ENCODE assay signal across 21 cellular contexts in genomic region chr11:65394125-65394536, GRCh38. TPM values are rescaled to one million over a fixed set of nuclear protein-coding genes. Genes with fewer than 3 reads are reported as not detected.
DNase-seq lines count a peak whose midpoint lies in the region; ATAC-seq, FAIRE-seq and TF ChIP-seq lines count a peak whose summit lies in the region.
"Had no signal": no experiment of that assay in that cellular context is flagged by ENCODE, and none has a peak within 500 bp of the region (broad histone marks: within the 10 kb centered on the region; RNA-seq: fewer than 3 reads in every experiment).

No MANE protein-coding gene starts in this region.

- peaks cover 12% of the 10 kb centered on the region for H3K36me3 Mint-ChIP-seq in chondrocyte (ENCODE audit: low read depth)

- no peak overlapping the region for H2AFZ ChIP-seq in HepG2 (ENCODE audit: low read length)

- no peaks in the 10 kb centered on the region for H3K27me3 ChIP-seq in RWPE2 (ENCODE audit: insufficient read depth, poor library complexity, severe bottlenecking)
- no peaks in the 10 kb centered on the region for H3K27me3 ChIP-seq in sigmoid colon
- no peaks in the 10 kb centered on the region for H3K27me3 ChIP-seq in HepG2 (ENCODE audit: control insufficient read depth in 1 of 2, insufficient read depth in 2 of 2, low read length in 2 of 2)
- H3K27me3 ChIP-seq: BLaER1 treated with 17β-estradiol and CSF1 and Interleukin-3, amounts not matched to agents 10 nM and 100 nM had no signal

- H3K27me3 Mint-ChIP-seq in chondrocyte (ENCODE audit: low read depth): no peaks in the 10 kb centered on the region
- H3K27me3 Mint-ChIP-seq: B cell, IgD-negative memory B cell had no signal

- no peak for TF ChIP-seq RAD21 in HepG2 (CRISPR knock-in tag; IDR thresholded peaks at IDR 0.05)

- 96 to 97% methylated on average over 20 of the region's 20 CpGs for WGBS in sigmoid colon, 2 donors
- WGBS in HepG2 (ENCODE audit: low lambda C conversion rate): over 99% methylated on average over 14 of the region's 20 CpGs

- H3K27ac ChIP-seq in HEK293 (ENCODE audit: extremely low read depth, low read depth, low read length) (no peak overlapping the region), RWPE2 (ENCODE audit: poor library complexity, severe bottlenecking) (no peak overlapping the region), sigmoid colon (no peak overlapping the region), HepG2 (ENCODE audit: extremely low read length, insufficient read depth, low read length) (no peak overlapping the region)
- H3K27ac ChIP-seq: HL-60 had no signal

- TF ChIP-seq CTCF in HEK293 (tag by site-specific recombination; IDR thresholded peaks at IDR 0.05) (no peak), RWPE2 (IDR thresholded peaks at IDR 0.05; ENCODE audit: poor library complexity, severe bottlenecking) (no peak), chondrocyte (IDR thresholded peaks at IDR 0.05) (no peak), sigmoid colon (IDR thresholded peaks at IDR 0.05) (no peak), HepG2 (CRISPR knock-in tag; IDR thresholded peaks at IDR 0.05) (no peak)

- CTCF ChIA-PET in HEK293 (lab: Yijun Ruan, JAX) (no interaction called here), HepG2 (lab: Yijun Ruan, JAX; ENCODE audit: low intra/inter-chr PET ratio, low total read pairs) (no interaction called here)

- H3K4me3 Mint-ChIP-seq in chondrocyte (ENCODE audit: unreplicated experiment): no peak overlapping the region
- H3K4me3 Mint-ChIP-seq: B cell; CD8-positive, alpha-beta T cell; IgD-negative memory B cell had no signal

- in situ Hi-C loops in HepG2 (cut with HindIII; ENCODE audit: extremely low pct_ligation_motif_present, low pct_unique_long_range_greater_than_20kb): no loop called here

- DNase-seq in RWPE2 (ENCODE audit: low spot score): peak; percentile 60
- peak; percentile 92 for DNase-seq in chondrocyte (ENCODE audit: low spot score)
- DNase-seq in sigmoid colon: peak; percentile 63
- DNase-seq in Ammon's horn (ENCODE audit: low spot score): no peak
- no peak for DNase-seq in HepG2 (ENCODE audit: low spot score)
- DNase-seq: Calu3, DMS79 treated with DMSO at 0.1 percent for 48 hours, GF-D8, GOT3, KG1 had no signal

- H3K4me3 ChIP-seq in HEK293 (ENCODE audit: low read depth, low read length): no peak overlapping the region
- no peak overlapping the region for H3K4me3 ChIP-seq in RWPE2 (ENCODE audit: severe bottlenecking)
- H3K4me3 ChIP-seq in sigmoid colon: no peak overlapping the region
- no peak overlapping the region for H3K4me3 ChIP-seq in HepG2 (replicated peaks in 1 of 3; ENCODE audit: insufficient read depth in 1 of 3, low read depth in 2 of 3, low read length in 3 of 3)
- H3K4me3 ChIP-seq: BLaER1 treated with 17β-estradiol and CSF1 and Interleukin-3, amounts not matched to agents 10 nM and 100 nM; GM12878; HAP-1 had no signal

- H4K20me1 ChIP-seq in HepG2 (ENCODE audit: insufficient read depth, low read length): no peaks in the 10 kb centered on the region

- H3K36me3 ChIP-seq in HEK293 (ENCODE audit: control insufficient read depth in 2 of 2, insufficient read depth in 1 of 2, low read length in 2 of 2) (peaks cover 0 to 72% of the 10 kb centered on the region in 2 experiments; a peak in 1 of 3 replicates), RWPE2 (ENCODE audit: low read depth) (peaks cover 36% of the 10 kb centered on the region), sigmoid colon (peaks cover 0 to 57% (median 22%) of the 10 kb centered on the region in 4 donors), HepG2 (replicated peaks in 1 of 2; ENCODE audit: control insufficient read depth in 1 of 2, insufficient read depth in 2 of 2, low read length in 2 of 2) (peaks cover 12 to 21% of the 10 kb centered on the region in 2 experiments; a peak in 3 of 5 replicates)

- POLR2A ChIA-PET in HEK293 (lab: Yijun Ruan, JAX) (interaction anchor here (1.3 kb wide), 1 partner anchor 105 kb away, joined by 3 read pairs; the partner anchor contains the start of gene MALAT1), HepG2 (lab: Yijun Ruan, JAX) (interaction anchor here (1.8 to 16.8 kb wide), 2 partner anchors 23 to 26 kb away, joined by 4 to 433 read pairs; partner anchors contain the start of gene NEAT1)

- no peak overlapping the region for H3K27ac Mint-ChIP-seq in chondrocyte (ENCODE audit: unreplicated experiment)
- H3K27ac Mint-ChIP-seq: B cell; CD8-positive, alpha-beta T cell; IgD-negative memory B cell had no signal

- no TSS peak for BruUV-seq in HepG2 (replicated peaks; lab: Mats Ljungman, UMichigan)

- ATAC-seq in RWPE2 (ENCODE audit: low read depth) (no peak), HG02870 (IDR thresholded peaks at IDR 0.05; ENCODE audit: unreplicated experiment) (no peak), HepG2 (no peak), SK-N-SH treated with all-trans-retinoic acid at 6 μM for 48 hours (no peak)
- ATAC-seq: CD8-positive, alpha-beta T cell; GM12878 had no signal

- intact Hi-C loops in sigmoid colon (cut with DNase I) (no loop called here), HepG2 (cut with micrococcal nuclease; ENCODE audit: unreplicated experiment) (no loop called here)

- H3K9me3 Mint-ChIP-seq in chondrocyte (ENCODE audit: low read depth): no peaks in the 10 kb centered on the region
- H3K9me3 Mint-ChIP-seq: CD8-positive, alpha-beta T cell; IgD-negative memory B cell had no signal

- H3K9me3 ChIP-seq in HEK293 (ENCODE audit: control insufficient read depth, insufficient read depth, low read depth, low read length): no peaks in the 10 kb centered on the region
- no peaks in the 10 kb centered on the region for H3K9me3 ChIP-seq in RWPE2 (ENCODE audit: severe bottlenecking)
- H3K9me3 ChIP-seq in sigmoid colon: no peaks in the 10 kb centered on the region
- no peaks in the 10 kb centered on the region for H3K9me3 ChIP-seq in HepG2 (ENCODE audit: low read length)
- H3K9me3 ChIP-seq: BLaER1 treated with 17β-estradiol and CSF1 and Interleukin-3, amounts not matched to agents 10 nM and 100 nM; HAP-1 had no signal

- H3K4me2 ChIP-seq in HepG2 (ENCODE audit: low read depth, low read length): no peak overlapping the region
- H3K4me2 ChIP-seq: BLaER1 treated with 17β-estradiol and CSF1 and Interleukin-3, amounts not matched to agents 10 nM and 100 nM had no signal

- H3K9ac ChIP-seq in HepG2 (ENCODE audit: insufficient read depth, low read depth, low read length): no peak overlapping the region

- H3K4me1 ChIP-seq in HEK293 (ENCODE audit: control insufficient read depth, insufficient read depth, low read length) (no peaks in the 10 kb centered on the region), RWPE2 (ENCODE audit: insufficient read depth, poor library complexity, severe bottlenecking) (peaks cover 4% of the 10 kb centered on the region), sigmoid colon (peaks cover 0 to 30% (median 24%) of the 10 kb centered on the region in 4 donors), HepG2 (ENCODE audit: insufficient read depth, low read length) (peaks cover 2% of the 10 kb centered on the region; the same call in 1 of the 2 replicates)
- H3K4me1 ChIP-seq: HAP-1 had no signal

- TF ChIP-seq EP300 in sigmoid colon (IDR thresholded peaks at IDR 0.05) (no peak), HepG2 (IDR thresholded peaks at IDR 0.05; ENCODE audit: low read depth in 2 of 2, low read length in 2 of 2) (no peak), HepG2 (CRISPR knock-in tag; IDR thresholded peaks at IDR 0.05; ENCODE audit: borderline replicate concordance) (no peak)

- H3K4me1 Mint-ChIP-seq in chondrocyte (ENCODE audit: low read depth): peaks cover 25% of the 10 kb centered on the region

- no peak for FAIRE-seq in HepG2 (lab: Jason Lieb, UNC)
- FAIRE-seq: A204.1, GM12878 had no signal

- TF ChIP-seq POLR2A in sigmoid colon (IDR thresholded peaks at IDR 0.05) (no peak), HepG2 (IDR thresholded peaks at IDR 0.05; ENCODE audit: insufficient read depth in 1 of 2, low read depth in 2 of 2, low read length in 2 of 2) (no peak)

- H3K79me2 ChIP-seq in HepG2 (ENCODE audit: insufficient read depth, low read length): no peaks in the 10 kb centered on the region

RNA-seq across cellular contexts. Expression of gene FRMD8, which starts 7.7 kb away (rescaled TPM):
- 43.6 to 49.6 TPM (median 45.5 TPM) in 3 replicates for total RNA-seq in chondrocyte
- 10 to 100 TPM; 10.7 to 27.5 (median 15.6) TPM for total RNA-seq in sigmoid colon
- polyA plus RNA-seq in sigmoid colon: 10 to 100 TPM; 21.6 to 29.0 (median 25.2) TPM
- total RNA-seq in HepG2 (2016; rRNA removed; fragmentation: Illumina TruSeq; extraction: Trizol): 18.0 and 20.6 TPM in 2 replicates
- 2.2 and 2.9 TPM in 2 replicates for total RNA-seq in HepG2 (2016; cell fraction: cytosol; rRNA removed; fragmentation: Illumina TruSeq; extraction: Trizol; ENCODE audit: low read depth)
- 17.5 and 22.6 TPM in 2 replicates for total RNA-seq in HepG2 (2016; cell fraction: insoluble cytoplasmic fraction; rRNA removed; fragmentation: Illumina TruSeq; extraction: Trizol)
- 5.3 and 6.3 TPM in 2 replicates for total RNA-seq in HepG2 (2016; cell fraction: membrane; rRNA removed; fragmentation: Illumina TruSeq; extraction: Trizol)
- total RNA-seq in HepG2 (2016; cell fraction: nucleus; rRNA removed; fragmentation: Illumina TruSeq; extraction: Trizol): 12.4 and 14.6 TPM in 2 replicates
- polyA plus RNA-seq in HepG2 (2011; rRNA removed): 5.8 and 9.4 TPM in 2 replicates
- 5.9 and 6.7 TPM in 2 replicates for polyA plus RNA-seq in HepG2 (2011; cell fraction: cytosol; rRNA removed)
- polyA plus RNA-seq in HepG2 (2011; cell fraction: nucleus; rRNA removed): 26.7 and 32.6 TPM in 2 replicates
- 3.5 and 5.2 TPM in 2 replicates for polyA plus RNA-seq in HepG2 (2012)
- polyA plus RNA-seq in HepG2 (2016; cell fraction: cytosol; fragmentation: Illumina TruSeq; extraction: Trizol; ENCODE audit: low read depth): 2.5 and 2.6 TPM in 2 replicates
- polyA plus RNA-seq in HepG2 (2016; cell fraction: insoluble cytoplasmic fraction; fragmentation: Illumina TruSeq; extraction: Trizol; ENCODE audit: low read depth): 13.5 and 17.1 TPM in 2 replicates
- polyA plus RNA-seq in HepG2 (2016; cell fraction: membrane; fragmentation: Illumina TruSeq; extraction: Trizol; ENCODE audit: low read depth): 2.8 and 3.8 TPM in 2 replicates
- 21.4 and 24.7 TPM in 2 replicates for polyA plus RNA-seq in HepG2 (2016; cell fraction: nucleus; fragmentation: Illumina TruSeq; extraction: Trizol; ENCODE audit: insufficient read depth, low read depth)
- polyA minus RNA-seq in HepG2 (2011; rRNA and poly(A)+ RNA removed; ENCODE audit: low replicate concordance): 22.3 and 24.3 TPM in 2 replicates
- 5.4 and 6.2 TPM in 2 replicates for polyA minus RNA-seq in HepG2 (2011; cell fraction: cytosol; rRNA and poly(A)+ RNA removed)
- polyA minus RNA-seq in HepG2 (2011; cell fraction: nucleus; rRNA and poly(A)+ RNA removed): 6.2 and 11.8 TPM in 2 replicates

RNA-seq across cellular contexts. Expression of gene SLC25A45, which starts 11.7 kb away (rescaled TPM):
- total RNA-seq in chondrocyte: 11.7 to 14.4 TPM (median 13.1 TPM) in 3 replicates
- total RNA-seq in sigmoid colon: 1 to 10 TPM; 2.5 to 8.9 (median 6.0) TPM
- polyA plus RNA-seq in sigmoid colon: 10 to 100 TPM in 1 of 3 donors, 1 to 10 TPM in 2; 1.2 to 12.8 (median 2.5) TPM
- 2.1 and 3.4 TPM in 2 replicates for total RNA-seq in HepG2 (2016; rRNA removed; fragmentation: Illumina TruSeq; extraction: Trizol)
- 0.79 and 1.0 TPM in 2 replicates for total RNA-seq in HepG2 (2016; cell fraction: cytosol; rRNA removed; fragmentation: Illumina TruSeq; extraction: Trizol; ENCODE audit: low read depth)
- total RNA-seq in HepG2 (2016; cell fraction: insoluble cytoplasmic fraction; rRNA removed; fragmentation: Illumina TruSeq; extraction: Trizol): 1.9 TPM in 2 replicates
- total RNA-seq in HepG2 (2016; cell fraction: membrane; rRNA removed; fragmentation: Illumina TruSeq; extraction: Trizol): 1.5 and 2.2 TPM in 2 replicates
- total RNA-seq in HepG2 (2016; cell fraction: nucleus; rRNA removed; fragmentation: Illumina TruSeq; extraction: Trizol): 1.3 and 3.5 TPM in 2 replicates
- polyA plus RNA-seq in HepG2 (2011; rRNA removed): 1.2 and 1.9 TPM in 2 replicates
- 0.95 and 0.99 TPM in 2 replicates for polyA plus RNA-seq in HepG2 (2011; cell fraction: cytosol; rRNA removed)
- 5.9 and 6.0 TPM in 2 replicates for polyA plus RNA-seq in HepG2 (2011; cell fraction: nucleus; rRNA removed)
- 2.0 and 4.1 TPM in 2 replicates for polyA plus RNA-seq in HepG2 (2012)
- polyA plus RNA-seq in HepG2 (2016; cell fraction: cytosol; fragmentation: Illumina TruSeq; extraction: Trizol; ENCODE audit: low read depth): 0.45 and 0.70 TPM in 2 replicates
- 1.3 and 1.6 TPM in 2 replicates for polyA plus RNA-seq in HepG2 (2016; cell fraction: insoluble cytoplasmic fraction; fragmentation: Illumina TruSeq; extraction: Trizol; ENCODE audit: low read depth)
- polyA plus RNA-seq in HepG2 (2016; cell fraction: membrane; fragmentation: Illumina TruSeq; extraction: Trizol; ENCODE audit: low read depth): 1.4 and 1.5 TPM in 2 replicates
- 5.6 and 8.8 TPM in 2 replicates for polyA plus RNA-seq in HepG2 (2016; cell fraction: nucleus; fragmentation: Illumina TruSeq; extraction: Trizol; ENCODE audit: insufficient read depth, low read depth)
- polyA minus RNA-seq in HepG2 (2011; rRNA and poly(A)+ RNA removed; ENCODE audit: low replicate concordance): 1.9 and 7.2 TPM in 2 replicates
- 1.4 and 2.5 TPM in 2 replicates for polyA minus RNA-seq in HepG2 (2011; cell fraction: cytosol; rRNA and poly(A)+ RNA removed)
- 1.4 and 2.4 TPM in 2 replicates for polyA minus RNA-seq in HepG2 (2011; cell fraction: nucleus; rRNA and poly(A)+ RNA removed)

RNA-seq across cellular contexts. Expression of gene NEAT1, which starts 28.5 kb away (rescaled TPM):
- total RNA-seq in chondrocyte (333 to 440 TPM (median 377 TPM) in 3 replicates), sigmoid colon (100 to 1,000 TPM; 142 to 573 (median 268) TPM), HepG2 (2016; rRNA removed; fragmentation: Illumina TruSeq; extraction: Trizol) (10.5 and 20.5 TPM in 2 replicates)
- polyA plus RNA-seq in sigmoid colon (100 to 1,000 TPM in 1 of 3 donors, 10 to 100 TPM in 2; 26.8 to 587 (median 78.7) TPM), HepG2 (2011; rRNA removed) (41.2 and 41.3 TPM in 2 replicates)
- 2.2 and 2.6 TPM in 2 replicates for total RNA-seq in HepG2 (2016; cell fraction: cytosol; rRNA removed; fragmentation: Illumina TruSeq; extraction: Trizol; ENCODE audit: low read depth)
- 8.4 and 21.3 TPM in 2 replicates for total RNA-seq in HepG2 (2016; cell fraction: insoluble cytoplasmic fraction; rRNA removed; fragmentation: Illumina TruSeq; extraction: Trizol)
- 7.8 and 8.3 TPM in 2 replicates for total RNA-seq in HepG2 (2016; cell fraction: membrane; rRNA removed; fragmentation: Illumina TruSeq; extraction: Trizol)
- total RNA-seq in HepG2 (2016; cell fraction: nucleus; rRNA removed; fragmentation: Illumina TruSeq; extraction: Trizol): 196 and 220 TPM in 2 replicates
- 13.0 and 13.4 TPM in 2 replicates for polyA plus RNA-seq in HepG2 (2011; cell fraction: cytosol; rRNA removed)
- polyA plus RNA-seq in HepG2 (2011; cell fraction: nucleus; rRNA removed): 222 and 327 TPM in 2 replicates
- 288 and 371 TPM in 2 replicates for polyA plus RNA-seq in HepG2 (2012)
- polyA plus RNA-seq in HepG2 (2016; cell fraction: cytosol; fragmentation: Illumina TruSeq; extraction: Trizol; ENCODE audit: low read depth): 3.6 and 4.3 TPM in 2 replicates
- polyA plus RNA-seq in HepG2 (2016; cell fraction: insoluble cytoplasmic fraction; fragmentation: Illumina TruSeq; extraction: Trizol; ENCODE audit: low read depth): 54.0 and 61.1 TPM in 2 replicates
- polyA plus RNA-seq in HepG2 (2016; cell fraction: membrane; fragmentation: Illumina TruSeq; extraction: Trizol; ENCODE audit: low read depth): 47.1 and 54.4 TPM in 2 replicates
- 577 and 628 TPM in 2 replicates for polyA plus RNA-seq in HepG2 (2016; cell fraction: nucleus; fragmentation: Illumina TruSeq; extraction: Trizol; ENCODE audit: insufficient read depth, low read depth)
- 64.6 and 225 TPM in 2 replicates for polyA minus RNA-seq in HepG2 (2011; rRNA and poly(A)+ RNA removed; ENCODE audit: low replicate concordance)
- polyA minus RNA-seq in HepG2 (2011; cell fraction: cytosol; rRNA and poly(A)+ RNA removed): 17.3 and 20.2 TPM in 2 replicates
- polyA minus RNA-seq in HepG2 (2011; cell fraction: nucleus; rRNA and poly(A)+ RNA removed): 1,479 and 1,737 TPM in 2 replicates

RNA-seq across cellular contexts. Expression of gene TIGD3, which starts 39.6 kb away (rescaled TPM):
- total RNA-seq in chondrocyte (0.10 to 0.18 TPM in 2 of 3 replicates, not detected in the other), sigmoid colon (under 1 TPM in 3 of 4 donors, not detected in 1; 0.14 to 0.36 (median 0.33) TPM), HepG2 (2016; rRNA removed; fragmentation: Illumina TruSeq; extraction: Trizol) (4.0 and 4.9 TPM in 2 replicates)
- polyA plus RNA-seq in sigmoid colon (under 1 TPM in 2 of 3 donors, not detected in 1; 0.69 to 0.96 TPM), HepG2 (2011; rRNA removed) (0.49 and 1.0 TPM in 2 replicates)
- total RNA-seq in HepG2 (2016; cell fraction: cytosol; rRNA removed; fragmentation: Illumina TruSeq; extraction: Trizol; ENCODE audit: low read depth): 1.8 TPM in 2 replicates
- 2.9 and 5.0 TPM in 2 replicates for total RNA-seq in HepG2 (2016; cell fraction: insoluble cytoplasmic fraction; rRNA removed; fragmentation: Illumina TruSeq; extraction: Trizol)
- 4.8 and 6.2 TPM in 2 replicates for total RNA-seq in HepG2 (2016; cell fraction: membrane; rRNA removed; fragmentation: Illumina TruSeq; extraction: Trizol)
- total RNA-seq in HepG2 (2016; cell fraction: nucleus; rRNA removed; fragmentation: Illumina TruSeq; extraction: Trizol): 3.5 and 3.9 TPM in 2 replicates
- polyA plus RNA-seq in HepG2 (2011; cell fraction: cytosol; rRNA removed): 0.56 and 0.79 TPM in 2 replicates
- polyA plus RNA-seq in HepG2 (2011; cell fraction: nucleus; rRNA removed): 1.9 and 2.2 TPM in 2 replicates
- polyA plus RNA-seq in HepG2 (2012): 0.59 and 0.70 TPM in 2 replicates
- polyA plus RNA-seq in HepG2 (2016; cell fraction: cytosol; fragmentation: Illumina TruSeq; extraction: Trizol; ENCODE audit: low read depth): 1.0 and 1.4 TPM in 2 replicates
- 2.7 and 3.5 TPM in 2 replicates for polyA plus RNA-seq in HepG2 (2016; cell fraction: insoluble cytoplasmic fraction; fragmentation: Illumina TruSeq; extraction: Trizol; ENCODE audit: low read depth)
- 2.7 and 3.4 TPM in 2 replicates for polyA plus RNA-seq in HepG2 (2016; cell fraction: membrane; fragmentation: Illumina TruSeq; extraction: Trizol; ENCODE audit: low read depth)
- polyA plus RNA-seq in HepG2 (2016; cell fraction: nucleus; fragmentation: Illumina TruSeq; extraction: Trizol; ENCODE audit: insufficient read depth, low read depth): 6.7 TPM in 2 replicates
- polyA minus RNA-seq in HepG2 (2011; rRNA and poly(A)+ RNA removed; ENCODE audit: low replicate concordance): 1.2 and 1.3 TPM in 2 replicates
- 0.59 and 0.79 TPM in 2 replicates for polyA minus RNA-seq in HepG2 (2011; cell fraction: cytosol; rRNA and poly(A)+ RNA removed)
- 1.1 and 1.5 TPM in 2 replicates for polyA minus RNA-seq in HepG2 (2011; cell fraction: nucleus; rRNA and poly(A)+ RNA removed)

Comparison
In these comparisons a context has a peak if more than half of its experiments do, and no peak if none do; other contexts are left out.
1. DNase-seq: peak in RWPE2 (single experiment), chondrocyte (single experiment) and sigmoid colon (single experiment); none in Ammon's horn (single experiment) and HepG2 (single experiment).